In the genomic region with DNA sequence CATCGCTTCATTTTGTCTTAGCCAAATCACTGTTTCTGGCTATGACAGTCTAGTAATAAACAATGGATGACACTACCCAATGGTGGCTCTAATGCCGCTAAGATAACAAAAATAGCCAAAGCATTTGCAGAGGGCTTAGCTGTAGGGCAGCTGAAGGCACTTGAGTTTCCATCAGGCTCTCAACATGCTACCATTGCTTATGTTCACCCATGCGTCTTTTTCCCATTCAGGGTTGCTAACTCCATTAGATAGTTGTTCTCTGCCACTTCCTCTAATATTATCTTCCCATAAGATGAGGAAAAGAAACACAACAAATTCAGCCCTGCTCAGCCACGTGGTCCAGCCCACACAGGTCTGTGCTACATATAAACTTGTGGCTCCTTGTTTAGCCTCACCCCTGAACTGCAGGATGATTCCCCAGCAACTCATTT, we compare ENCODE assay signal across 10 cellular contexts.
DNase-seq lines count a peak whose midpoint lies in the region; ATAC-seq, FAIRE-seq and TF ChIP-seq lines count a peak whose summit lies in the region.
"Had no signal": no experiment of that assay in that cellular context is flagged by ENCODE, and none has a peak within 500 bp of the region (broad histone marks: within the 10 kb centered on the region; RNA-seq: fewer than 3 reads in every experiment).

No MANE protein-coding gene starts in this region.

- H3K4me1 Mint-ChIP-seq in activated T-helper 2 cell treated with anti-CD3 and anti-CD28 coated beads, Interferon-gamma antibody, Interleukin-2, Interleukin-4, amounts not matched to agents 10 μg/mL and 5 μg/mL and 100 μg/mL, durations not matched to agents 14 hours and 24 hours and 36 hours (ENCODE audit: low read depth) = peaks cover 64% of the 10 kb centered on the region

- H3K4me1 ChIP-seq in lower lobe of right lung = peaks cover 56% of the 10 kb centered on the region
- H3K4me1 ChIP-seq in thyroid gland = peaks cover 20 to 59% of the 10 kb centered on the region in 2 donors
- peaks cover 13 to 17% of the 10 kb centered on the region in 2 donors for H3K4me1 ChIP-seq in small intestine (ENCODE audit: control insufficient read depth in 2 of 2, insufficient read depth in 1 of 2, low read depth in 1 of 2, low read length in 1 of 2)

- no peaks in the 10 kb centered on the region for H3K27me3 Mint-ChIP-seq in activated T-helper 2 cell treated with anti-CD3 and anti-CD28 coated beads, Interferon-gamma antibody, Interleukin-2, Interleukin-4, amounts not matched to agents 10 μg/mL and 5 μg/mL and 100 μg/mL, durations not matched to agents 14 hours and 24 hours and 36 hours (ENCODE audit: low read depth)

- H3K27ac ChIP-seq in lower lobe of right lung = peak overlapping the region; percentile 84
- H3K27ac ChIP-seq in thyroid gland = peak overlapping the region; percentile 2 to 90 (median 88)
- H3K27ac ChIP-seq in small intestine (ENCODE audit: low read depth in 1 of 2, low read length in 1 of 2) = peak overlapping the region in 1 of 2 donors; percentile 92

- peaks cover 28% of the 10 kb centered on the region for H3K36me3 Mint-ChIP-seq in activated T-helper 2 cell treated with anti-CD3 and anti-CD28 coated beads, Interferon-gamma antibody, Interleukin-2, Interleukin-4, amounts not matched to agents 10 μg/mL and 5 μg/mL and 100 μg/mL, durations not matched to agents 14 hours and 24 hours and 36 hours (ENCODE audit: low read depth)

- FAIRE-seq in small intestine (lab: Jason Lieb, UNC) = no peak
- FAIRE-seq: endothelial cell of umbilical vein had no signal

- H3K9me3 Mint-ChIP-seq in activated T-helper 2 cell treated with anti-CD3 and anti-CD28 coated beads, Interferon-gamma antibody, Interleukin-2, Interleukin-4, amounts not matched to agents 10 μg/mL and 5 μg/mL and 100 μg/mL, durations not matched to agents 14 hours and 24 hours and 36 hours = no peaks in the 10 kb centered on the region

- H3K27ac Mint-ChIP-seq in activated T-helper 2 cell treated with anti-CD3 and anti-CD28 coated beads, Interferon-gamma antibody, Interleukin-2, Interleukin-4, amounts not matched to agents 10 μg/mL and 5 μg/mL and 100 μg/mL, durations not matched to agents 14 hours and 24 hours and 36 hours = peak overlapping the region; percentile 85

- no peak for ATAC-seq in lower lobe of right lung

- H3K36me3 ChIP-seq in lower lobe of right lung (no peaks in the 10 kb centered on the region), thyroid gland (no peaks in the 10 kb centered on the region), small intestine (ENCODE audit: control insufficient read depth in 2 of 2, insufficient read depth in 2 of 2, low read length in 2 of 2) (no peaks in the 10 kb centered on the region)

- peak; percentile 38 for DNase-seq in activated CD8-positive, alpha-beta memory T cell treated with anti-CD3 and anti-CD28 coated beads for 24 hours
- DNase-seq in activated CD8-positive, alpha-beta memory T cell treated with anti-CD3 and anti-CD28 coated beads, Interleukin-2, amount 50 U/mL, for 4 hours = no peak
- no peak for DNase-seq in activated T-helper 2 cell treated with anti-CD3 and anti-CD28 coated beads, Interferon-gamma antibody, Interleukin-2, Interleukin-4, amounts not matched to agents 10 μg/mL and 5 μg/mL and 100 μg/mL, durations not matched to agents 14 hours and 24 hours and 36 hours (ENCODE audit: low spot score)
- DNase-seq in lower lobe of right lung (no peak), thyroid gland (no peak), NCI-H526 treated with DMSO at 0.1 percent for 48 hours (lab: John Stamatoyannopoulos, UW) (no peak), GM19238 (ENCODE audit: insufficient read length, low spot score) (no peak), small intestine (no peak)
- DNase-seq: NCI-H226 had no signal

- 61 to 66% methylated on average over 4 of the region's 4 CpGs for WGBS in thyroid gland, 2 donors
- WGBS in small intestine, 3 donors = 62 to 71% (median 63%) methylated on average over 4 of the region's 4 CpGs

- TF ChIP-seq CTCF in lower lobe of right lung (IDR thresholded peaks at IDR 0.05) (no peak), thyroid gland (IDR thresholded peaks at IDR 0.05) (no peak)

- TF ChIP-seq POLR2A in thyroid gland (IDR thresholded peaks at IDR 0.05) = no peak

- intact Hi-C loops in activated T-helper 2 cell treated with anti-CD3 and anti-CD28 coated beads, Interferon-gamma antibody, Interleukin-2, Interleukin-4, amounts not matched to agents 10 μg/mL and 5 μg/mL and 100 μg/mL, durations not matched to agents 14 hours and 24 hours and 36 hours (cut with micrococcal nuclease) = no loop called here
- intact Hi-C loops in lower lobe of right lung (cut with DNase I) = no loop called here
- intact Hi-C loops in thyroid gland (cut with DNase I) = no loop called here

- no peaks in the 10 kb centered on the region for H3K27me3 ChIP-seq in lower lobe of right lung (ENCODE audit: low read depth)
- no peaks in the 10 kb centered on the region for H3K27me3 ChIP-seq in thyroid gland
- H3K27me3 ChIP-seq in small intestine (ENCODE audit: control insufficient read depth in 2 of 2, insufficient read depth in 2 of 2, low read length in 2 of 2) = no peaks in the 10 kb centered on the region

- H3K9me3 ChIP-seq in lower lobe of right lung = no peaks in the 10 kb centered on the region
- no peaks in the 10 kb centered on the region for H3K9me3 ChIP-seq in thyroid gland
- H3K9me3 ChIP-seq in small intestine (ENCODE audit: control insufficient read depth, low read depth) = no peaks in the 10 kb centered on the region

- no peak overlapping the region for H3K4me3 Mint-ChIP-seq in activated T-helper 2 cell treated with anti-CD3 and anti-CD28 coated beads, Interferon-gamma antibody, Interleukin-2, Interleukin-4, amounts not matched to agents 10 μg/mL and 5 μg/mL and 100 μg/mL, durations not matched to agents 14 hours and 24 hours and 36 hours (ENCODE audit: low read depth)

- no peak overlapping the region for H3K4me3 ChIP-seq in lower lobe of right lung
- H3K4me3 ChIP-seq in thyroid gland (replicated peaks in 1 of 3) = no peak overlapping the region
- H3K4me3 ChIP-seq in small intestine (ENCODE audit: low read depth in 1 of 2, low read length in 2 of 2) = no peak overlapping the region
